In genomic region chr2:205816268-205816667, GRCh38 we compare ENCODE assay signal across 28 cellular contexts.
"Had no signal": no experiment of that assay in that cellular context is flagged by ENCODE, and none has a peak within 500 bp of the region (broad histone marks: within the 10 kb centered on the region; RNA-seq: fewer than 3 reads in every experiment).

No MANE protein-coding gene starts in this region.

- H3K27me3 ChIP-seq: ascending aorta, cardiac muscle cell, MG63, SJCRH30 had no signal

- DNase-seq: activated CD4-positive, alpha-beta T cell treated with anti-CD3 and anti-CD28 coated beads for 36 hours; activated CD4-positive, alpha-beta T cell treated with anti-CD3 and anti-CD28 coated beads, Interleukin-2, amount 10 ng/mL, durations not matched to agents 7 days and 5 days; activated CD4-positive, alpha-beta T cell treated with anti-CD3 and anti-CD28 coated beads, Interleukin-2, amount 50 U/mL, for 48 hours; activated CD8-positive, alpha-beta T cell treated with anti-CD3 and anti-CD28 coated beads, Interleukin-2, amount 10 ng/mL, durations not matched to agents 7 days and 5 days; activated gamma-delta T cell; activated naive CD4-positive, alpha-beta T cell treated with Interleukin-2 at 50 U/mL for 16 hours; activated naive CD8-positive, alpha-beta T cell treated with anti-CD3 and anti-CD28 coated beads, Interleukin-2, amount 10 ng/mL, durations not matched to agents 7 days and 5 days; activated T-cell treated with anti-CD3 and anti-CD28 coated beads, Interleukin-2, amount 50 U/mL, for 24 hours; amygdala; MG63; NCI-H1048; NCI-H1105 treated with DMSO at 0.1 percent for 48 hours; NCI-H1436 treated with DMSO at 0.1 percent for 48 hours; NCI-H1694 treated with DMSO at 0.1 percent for 48 hours; NCI-H2029; NCI-H345; NCI-H524 treated with DMSO at 0.1 percent for 48 hours; Right ventricle myocardium superior; SJCRH30; SW 1271; T-helper 1 cell; T1000 had no signal

- H3K4me1 ChIP-seq: ascending aorta, SJCRH30 had no signal

- H3K36me3 ChIP-seq: ascending aorta, cardiac muscle cell, MG63, SJCRH30 had no signal

- H3K9me3 Mint-ChIP-seq: activated CD4-positive, alpha-beta T cell treated with anti-CD3 and anti-CD28 coated beads, Interleukin-2, amount 10 ng/mL, durations not matched to agents 7 days and 5 days; activated naive CD4-positive, alpha-beta T cell treated with anti-CD3 and anti-CD28 coated beads, Interleukin-2, amount 50 U/mL, for 24 hours; activated naive CD8-positive, alpha-beta T cell treated with anti-CD3 and anti-CD28 coated beads, Interleukin-2, amount 10 ng/mL, durations not matched to agents 7 days and 5 days; activated T-cell treated with anti-CD3 and anti-CD28 coated beads, Interleukin-2, amount 50 U/mL, for 24 hours; activated T-helper 2 cell treated with anti-CD3 and anti-CD28 coated beads, Interferon-gamma antibody, Interleukin-2, Interleukin-4, amounts not matched to agents 10 μg/mL and 5 μg/mL and 100 μg/mL, durations not matched to agents 14 hours and 24 hours and 36 hours; central memory CD8-positive, alpha-beta T cell had no signal

- H3K4me3 ChIP-seq: ascending aorta, cardiac muscle cell, MG63, SJCRH30 had no signal

- H3K36me3 Mint-ChIP-seq: activated naive CD4-positive, alpha-beta T cell treated with anti-CD3 and anti-CD28 coated beads, Interleukin-2, amount 50 U/mL, for 24 hours; activated naive CD8-positive, alpha-beta T cell treated with anti-CD3 and anti-CD28 coated beads, Interleukin-2, amount 10 ng/mL, durations not matched to agents 7 days and 5 days had no signal

- H3K9ac ChIP-seq: KMS-11 had no signal

- H3K9me3 ChIP-seq: SJCRH30 had no signal

- H3K4me2 ChIP-seq: KMS-11 had no signal

- H3K27ac Mint-ChIP-seq: activated CD4-positive, alpha-beta T cell treated with anti-CD3 and anti-CD28 coated beads for 36 hours; activated CD4-positive, alpha-beta T cell treated with anti-CD3 and anti-CD28 coated beads, Interleukin-2, amount 10 ng/mL, durations not matched to agents 7 days and 5 days; activated CD8-positive, alpha-beta T cell treated with anti-CD3 and anti-CD28 coated beads, Interleukin-2, amount 10 ng/mL, durations not matched to agents 7 days and 5 days; activated naive CD4-positive, alpha-beta T cell treated with anti-CD3 and anti-CD28 coated beads, Interleukin-2, amount 50 U/mL, for 24 hours; activated naive CD8-positive, alpha-beta T cell treated with anti-CD3 and anti-CD28 coated beads, Interleukin-2, amount 10 ng/mL, durations not matched to agents 7 days and 5 days; activated T-cell treated with anti-CD3 and anti-CD28 coated beads, Interleukin-2, amount 50 U/mL, for 24 hours; activated T-helper 2 cell treated with anti-CD3 and anti-CD28 coated beads, Interferon-gamma antibody, Interleukin-2, Interleukin-4, amounts not matched to agents 10 μg/mL and 5 μg/mL and 100 μg/mL, durations not matched to agents 14 hours and 24 hours and 36 hours had no signal

- H3K4me1 Mint-ChIP-seq: activated CD4-positive, alpha-beta T cell treated with anti-CD3 and anti-CD28 coated beads for 36 hours; activated CD4-positive, alpha-beta T cell treated with anti-CD3 and anti-CD28 coated beads, Interleukin-2, amount 10 ng/mL, durations not matched to agents 7 days and 5 days; activated naive CD4-positive, alpha-beta T cell treated with anti-CD3 and anti-CD28 coated beads, Interleukin-2, amount 50 U/mL, for 24 hours; activated naive CD8-positive, alpha-beta T cell treated with anti-CD3 and anti-CD28 coated beads, Interleukin-2, amount 10 ng/mL, durations not matched to agents 7 days and 5 days; central memory CD8-positive, alpha-beta T cell had no signal

- H3K4me3 Mint-ChIP-seq: activated CD4-positive, alpha-beta T cell treated with anti-CD3 and anti-CD28 coated beads for 36 hours; activated CD4-positive, alpha-beta T cell treated with anti-CD3 and anti-CD28 coated beads, Interleukin-2, amount 10 ng/mL, durations not matched to agents 7 days and 5 days; activated CD8-positive, alpha-beta T cell treated with anti-CD3 and anti-CD28 coated beads, Interleukin-2, amount 10 ng/mL, durations not matched to agents 7 days and 5 days; activated naive CD4-positive, alpha-beta T cell treated with anti-CD3 and anti-CD28 coated beads, Interleukin-2, amount 50 U/mL, for 24 hours; activated naive CD8-positive, alpha-beta T cell treated with anti-CD3 and anti-CD28 coated beads, Interleukin-2, amount 10 ng/mL, durations not matched to agents 7 days and 5 days; activated T-cell treated with anti-CD3 and anti-CD28 coated beads, Interleukin-2, amount 50 U/mL, for 24 hours; central memory CD8-positive, alpha-beta T cell had no signal

- ATAC-seq: activated CD4-positive, alpha-beta T cell treated with anti-CD3 and anti-CD28 coated beads for 36 hours; activated CD8-positive, alpha-beta T cell treated with anti-CD3 and anti-CD28 coated beads, Interleukin-2, amount 10 ng/mL, durations not matched to agents 7 days and 5 days had no signal
